In genomic region chr2:109533823-109534222, GRCh38 we compare ENCODE assay signal across 23 cellular contexts.
"Had no signal": no experiment of that assay in that cellular context is flagged by ENCODE, and none has a peak within 500 bp of the region (broad histone marks: within the 10 kb centered on the region; RNA-seq: fewer than 3 reads in every experiment).

No MANE protein-coding gene starts in this region.

- H3K4me2 ChIP-seq: smooth muscle cell had no signal

- H3K27ac ChIP-seq: colonic mucosa, epithelial cell of prostate, parathyroid adenoma, sigmoid colon, testis, upper lobe of left lung had no signal

- H3K27me3 ChIP-seq: colonic mucosa, sigmoid colon, testis, upper lobe of left lung had no signal

- H3K9ac ChIP-seq: parathyroid adenoma had no signal

- H3K79me2 ChIP-seq: parathyroid adenoma had no signal

- H3K4me1 ChIP-seq: colonic mucosa, parathyroid adenoma, testis had no signal

- H3K9me3 ChIP-seq: colonic mucosa, sigmoid colon, testis, upper lobe of left lung had no signal

- DNase-seq: activated CD4-positive, alpha-beta T cell treated with anti-CD3 and anti-CD28 coated beads, Interleukin-2, amount 50 U/mL, for 4 hours; activated CD8-positive, alpha-beta memory T cell treated with anti-CD3 and anti-CD28 coated beads, Interleukin-2, amount 50 U/mL, for 48 hours; activated naive CD4-positive, alpha-beta T cell treated with Interleukin-2 at 50 U/mL for 16 hours; activated naive CD8-positive, alpha-beta T cell treated with anti-CD3 and anti-CD28 coated beads for 36 hours; activated T-cell treated with anti-CD3 and anti-CD28 coated beads, Interleukin-2, amount 50 U/mL, for 4 hours; colonic mucosa; kidney glomerular epithelial cell; left ventricle myocardium superior; mammary epithelial cell; midbrain; natural killer cell; sigmoid colon; stimulated activated CD4-positive, alpha-beta T cell treated with anti-CD3 and anti-CD28 coated beads, Interleukin-2, amount 100 ng/mL, for 48 hours; stimulated activated CD8-positive, alpha-beta memory T cell treated with anti-CD3 and anti-CD28 coated beads, Interleukin-4, amount 100 ng/mL, for 48 hours; stimulated activated naive B cell treated with anti-CD40 and anti-IgM and Interleukin-4, amounts not matched to agents 10 μg/mL and 1 μg/mL and 100 μg/mL, for 72 hours; T-helper 9 cell; testis had no signal

- H3K36me3 ChIP-seq: colonic mucosa, sigmoid colon, upper lobe of left lung had no signal

- H2AFZ ChIP-seq: parathyroid adenoma had no signal

- FAIRE-seq: astrocyte had no signal

- ATAC-seq: activated T-cell treated with anti-CD3 and anti-CD28 coated beads, Interleukin-2, amount 50 U/mL, for 4 hours; left ventricle myocardium superior; natural killer cell; stimulated activated naive B cell treated with anti-CD40 and anti-IgM and Interleukin-4, amounts not matched to agents 10 μg/mL and 1 μg/mL and 100 μg/mL, for 72 hours; WTC11 had no signal

- H3K4me3 ChIP-seq: colonic mucosa, sigmoid colon, smooth muscle cell, testis, upper lobe of left lung had no signal
